In genomic region chr9:93918071-93918470, GRCh38 we compare ENCODE assay signal across 30 cellular contexts. TPM values are rescaled to one million over a fixed set of nuclear protein-coding genes. Genes with fewer than 3 reads are reported as not detected.
"Had no signal": no experiment of that assay in that cellular context is flagged by ENCODE, and none has a peak within 500 bp of the region (broad histone marks: within the 10 kb centered on the region; RNA-seq: fewer than 3 reads in every experiment).

No MANE protein-coding gene starts in this region.

- H3K4me1 Mint-ChIP-seq: activated T-helper 17 cell treated with anti-CD3 and anti-CD28 coated beads, Interleukin-2, amount 50 U/mL, for 72 hours; central memory CD8-positive, alpha-beta T cell; endodermal cell had no signal

- H3K9me3 Mint-ChIP-seq: activated CD8-positive, alpha-beta T cell treated with anti-CD3 and anti-CD28 coated beads for 36 hours; activated T-cell treated with anti-CD3 and anti-CD28 coated beads, Interleukin-2, amount 50 U/mL, for 4 hours; activated T-helper 17 cell treated with anti-CD3 and anti-CD28 coated beads, Interleukin-2, amount 50 U/mL, for 72 hours; central memory CD8-positive, alpha-beta T cell; dendritic cell treated with granulocyte-macrophage colony-stimulating factor and Interleukin-4, amounts not matched to agents 40 ng/mL and 50 ng/mL, for 4 days; endodermal cell; WTC11 had no signal

- H3K27me3 Mint-ChIP-seq: activated naive CD8-positive, alpha-beta T cell had no signal

- H3K27ac Mint-ChIP-seq: activated CD8-positive, alpha-beta T cell treated with anti-CD3 and anti-CD28 coated beads for 36 hours; activated naive CD8-positive, alpha-beta T cell; activated T-helper 17 cell treated with anti-CD3 and anti-CD28 coated beads, Interleukin-2, amount 50 U/mL, for 72 hours; dendritic cell treated with granulocyte-macrophage colony-stimulating factor and Interleukin-4, amounts not matched to agents 40 ng/mL and 50 ng/mL, for 4 days; endodermal cell; WTC11 had no signal

- H3K4me3 Mint-ChIP-seq: activated CD8-positive, alpha-beta T cell treated with anti-CD3 and anti-CD28 coated beads for 36 hours; activated naive CD8-positive, alpha-beta T cell; activated T-cell treated with anti-CD3 and anti-CD28 coated beads, Interleukin-2, amount 50 U/mL, for 4 hours; activated T-helper 17 cell treated with anti-CD3 and anti-CD28 coated beads, Interleukin-2, amount 50 U/mL, for 72 hours; central memory CD8-positive, alpha-beta T cell; dendritic cell treated with granulocyte-macrophage colony-stimulating factor and Interleukin-4, amounts not matched to agents 40 ng/mL and 50 ng/mL, for 4 days; endodermal cell; WTC11 had no signal

- H3K36me3 Mint-ChIP-seq: activated naive CD8-positive, alpha-beta T cell; WTC11 had no signal

- ATAC-seq: activated CD8-positive, alpha-beta T cell treated with anti-CD3 and anti-CD28 coated beads for 36 hours; activated T-cell treated with anti-CD3 and anti-CD28 coated beads, Interleukin-2, amount 50 U/mL, for 4 hours; activated T-helper 17 cell treated with anti-CD3 and anti-CD28 coated beads, Interleukin-2, amount 50 U/mL, for 72 hours; esophagus mucosa; WTC11 had no signal

- DNase-seq: activated CD4-positive, alpha-beta T cell treated with anti-CD3 and anti-CD28 coated beads for 48 hours; activated CD4-positive, alpha-beta T cell treated with anti-CD3 and anti-CD28 coated beads, Interleukin-2, amount 50 U/mL, for 1 hour; activated CD4-positive, alpha-beta T cell treated with anti-CD3 and anti-CD28 coated beads, Interleukin-2, amount 50 U/mL, for 48 hours; activated CD8-positive, alpha-beta memory T cell treated with anti-CD3 and anti-CD28 coated beads for 24 hours; activated CD8-positive, alpha-beta T cell treated with anti-CD3 and anti-CD28 coated beads for 36 hours; activated effector memory CD4-positive, alpha-beta T cell treated with Interleukin-2 at 50 U/mL for 16 hours; activated gamma-delta T cell treated with Interleukin-2 at 50 U/mL for 16 hours; activated naive CD4-positive, alpha-beta T cell treated with anti-CD3 and anti-CD28 coated beads, Interleukin-2, amount 50 U/mL, for 16 hours; activated naive CD4-positive, alpha-beta T cell treated with Interleukin-2 at 50 U/mL for 16 hours; activated T-cell treated with anti-CD3 and anti-CD28 coated beads, Interleukin-2, amount 50 U/mL, for 4 hours; amniotic stem cell; anterior cingulate cortex; brain microvascular endothelial cell; dorsolateral prefrontal cortex; effector memory CD4-positive, alpha-beta T cell; endodermal cell; foreskin fibroblast; head of caudate nucleus; T-helper 2 cell had no signal

RNA-seq across cellular contexts. Expression of gene BARX1, which starts 37.1 kb away (rescaled TPM):
- total RNA-seq: activated T-cell treated with anti-CD3 and anti-CD28 coated beads, Interleukin-2, amount 50 U/mL, for 4 hours; bronchial epithelial cell; cerebellum; epithelial cell of proximal tubule; frontal cortex; T-helper 1 cell treated with Interleukin-12 subunit alpha and Interleukin-12 subunit beta and Interleukin-4 antibody, amounts not matched to agents 30 ng/mL and 1 ng/mL, for 36 hours had no signal
